8 cellular contexts compared by ENCODE assay signal in genomic region chr4:125316391-125316780, GRCh38. TPM values are rescaled to one million over a fixed set of nuclear protein-coding genes. Genes with fewer than 3 reads are reported as not detected.
A peak's percentile ranks its signal among the peaks of the same experiment; 100 is the strongest.
DNase-seq lines count a peak whose midpoint lies in the region; ATAC-seq, FAIRE-seq and TF ChIP-seq lines count a peak whose summit lies in the region.

No MANE protein-coding gene starts in this region.

- 0% methylated on average over 3 of the region's 25 CpGs for WGBS in A549 (ENCODE audit: missing lambda C conversion rate)

- ATAC-seq in A549 (peak; percentile 48 to 55; a peak in 5 of 6 replicates), HG02852 (IDR thresholded peaks at IDR 0.05; ENCODE audit: unreplicated experiment) (no peak)
- no peak for ATAC-seq in activated T-helper 17 cell treated with anti-CD3 and anti-CD28 coated beads, Interleukin-2, amount 50 U/mL, for 72 hours (replicated peaks)

- H3K9me3 ChIP-seq in A549, result no peaks in the 10 kb centered on the region
- no peaks in the 10 kb centered on the region for H3K9me3 ChIP-seq in right atrium auricular region

- H3K4me3 Mint-ChIP-seq in activated T-helper 17 cell treated with anti-CD3 and anti-CD28 coated beads, Interleukin-2, amount 50 U/mL, for 72 hours, result peak overlapping the region; percentile 77

- H3K4me3 ChIP-seq in A549 (peak overlapping the region; percentile 87), right atrium auricular region (peak overlapping the region; percentile 76), rectal smooth muscle tissue (ENCODE audit: low read length) (peak overlapping the region; percentile 84)

- H3K27ac Mint-ChIP-seq in activated T-helper 17 cell treated with anti-CD3 and anti-CD28 coated beads, Interleukin-2, amount 50 U/mL, for 72 hours, result no peak overlapping the region

- H3K27ac ChIP-seq in A549 (peak overlapping the region in 1 of 2 experiments; percentile 86; a peak in 4 of 6 replicates), right atrium auricular region (peak overlapping the region; percentile 90 to 91), rectal smooth muscle tissue (ENCODE audit: low read depth, low read length) (peak overlapping the region; percentile 91)

- no peak for TF ChIP-seq CTCF in A549 (IDR thresholded peaks at IDR 0.05)
- TF ChIP-seq CTCF in right atrium auricular region (IDR thresholded peaks at IDR 0.05), result no peak

- POLR2A ChIA-PET in A549 (lab: Yijun Ruan, JAX), result no interaction called here

- peaks cover 48% of the 10 kb centered on the region for H3K27me3 Mint-ChIP-seq in activated T-helper 17 cell treated with anti-CD3 and anti-CD28 coated beads, Interleukin-2, amount 50 U/mL, for 72 hours

- H3K4me1 Mint-ChIP-seq in activated T-helper 17 cell treated with anti-CD3 and anti-CD28 coated beads, Interleukin-2, amount 50 U/mL, for 72 hours, result peaks cover 11% of the 10 kb centered on the region

- TF ChIP-seq EP300 in A549 (IDR thresholded peaks at IDR 0.05), result no peak

- H3K4me1 ChIP-seq in A549, result peaks cover 7% of the 10 kb centered on the region; the same call in 2 of the 3 replicates
- H3K4me1 ChIP-seq in right atrium auricular region, result peaks cover 0 to 44% of the 10 kb centered on the region in 2 donors
- H3K4me1 ChIP-seq in rectal smooth muscle tissue (ENCODE audit: control insufficient read depth, insufficient read depth, low read length), result peaks cover 17% of the 10 kb centered on the region

- no peak overlapping the region for H3K9ac ChIP-seq in rectal smooth muscle tissue (ENCODE audit: low read length)

- no peak for TF ChIP-seq RAD21 in A549 (conservative IDR thresholded peaks at IDR 0.05 in 1 of 2, IDR thresholded peaks at IDR 0.05 in 1 of 2)

- no peak for FAIRE-seq in A549 (lab: Jason Lieb, UNC)

- H3K36me3 ChIP-seq in right atrium auricular region (no peaks in the 10 kb centered on the region), rectal smooth muscle tissue (ENCODE audit: control insufficient read depth, insufficient read depth, low read length) (no peaks in the 10 kb centered on the region)

- H3K9me3 Mint-ChIP-seq in activated T-helper 17 cell treated with anti-CD3 and anti-CD28 coated beads, Interleukin-2, amount 50 U/mL, for 72 hours, result no peaks in the 10 kb centered on the region

- no peaks in the 10 kb centered on the region for H3K36me3 Mint-ChIP-seq in activated T-helper 17 cell treated with anti-CD3 and anti-CD28 coated beads, Interleukin-2, amount 50 U/mL, for 72 hours (ENCODE audit: low read depth)

- CTCF ChIA-PET in A549 (lab: Yijun Ruan, JAX), result interaction anchor here (0.6 to 2.6 kb wide), 6 partner anchors 10 to 1897 kb away, joined by 3 to 10 read pairs (median 4); no protein-coding TSS in a partner anchor

- peak overlapping the region; percentile 94 for H3K4me2 ChIP-seq in A549

- DNase-seq in A549 (ENCODE audit: low read depth in 1 of 2, low spot score in 1 of 2), result peak; percentile 18 to 24
- DNase-seq in H4 (ENCODE audit: low spot score), result peak; percentile 41
- peak; percentile 66 for DNase-seq in right atrium auricular region (ENCODE audit: low spot score)
- DNase-seq in ureter (ENCODE audit: low spot score), result no peak
- no peak for DNase-seq in HUDEP-2 (lab: John Stamatoyannopoulos, UW; ENCODE audit: unreplicated experiment in 76 of 76)

- TF ChIP-seq POLR2A in A549 (IDR thresholded peaks at IDR 0.05; ENCODE audit: low read length), result no peak

- H3K27me3 ChIP-seq in right atrium auricular region (no peaks in the 10 kb centered on the region), rectal smooth muscle tissue (ENCODE audit: control insufficient read depth, insufficient read depth, low read length) (peaks cover 3% of the 10 kb centered on the region)

TF ChIP-seq in A549, 52 proteins besides CTCF, POLR2A, EP300 and RAD21:
- TF ChIP-seq KDM5A (IDR thresholded peaks at IDR 0.05) (no peak), HOXA7 (CRISPR knock-in tag; IDR thresholded peaks at IDR 0.05) (no peak), SMC3 (IDR thresholded peaks at IDR 0.05) (no peak), MAFK (IDR thresholded peaks at IDR 0.05; ENCODE audit: partially characterized antibody) (no peak), EHF (CRISPR knock-in tag; IDR thresholded peaks at IDR 0.05) (no peak), RFX5 (IDR thresholded peaks at IDR 0.05) (no peak), RCOR1 (IDR thresholded peaks at IDR 0.05; ENCODE audit: low read depth, low read length) (no peak), ESRRA (IDR thresholded peaks at IDR 0.05; ENCODE audit: borderline replicate concordance, low read length) (no peak), ELK1 (IDR thresholded peaks at IDR 0.05; ENCODE audit: low read depth, low read length) (no peak), BHLHE40 (IDR thresholded peaks at IDR 0.05; ENCODE audit: low read depth, low read length) (no peak), FOXS1 (CRISPR knock-in tag; IDR thresholded peaks at IDR 0.05) (no peak)

RNA-seq across cellular contexts. Expression of gene FAT4, which starts 1.6 kb away (rescaled TPM):
- polyA plus RNA-seq in A549 (2011; rRNA removed) (1.1 and 1.4 TPM in 2 replicates), A549 (2017; fragmentation: RNase III; extraction: RNeasy Plus Mini Kit Qiagen cat#74134 plus additional on column Dnase treatment) (0.29 to 0.42 TPM (median 0.32 TPM) in 3 replicates)
- 0.19 and 0.22 TPM in 2 replicates for polyA plus RNA-seq in A549 (2012; cell fraction: cytosol; rRNA removed)
- polyA plus RNA-seq in A549 (2012; cell fraction: nucleus; rRNA removed), result 0.32 and 0.45 TPM in 2 replicates
- polyA minus RNA-seq in A549 (2011; rRNA and poly(A)+ RNA removed), result 2.8 and 7.1 TPM in 2 replicates
- 8.8 and 9.0 TPM in 2 replicates for total RNA-seq in H4 (2014; rRNA removed; shearing (Covaris generic))
- not detected for total RNA-seq in activated T-helper 17 cell treated with anti-CD3 and anti-CD28 coated beads, Interleukin-2, amount 50 U/mL, for 72 hours
- total RNA-seq in right atrium auricular region (10 to 100 TPM; 13.2 to 15.2 TPM), ureter (9.8 TPM)

Comparison
In these comparisons a context has a peak if more than half of its experiments do, and no peak if none do; other contexts are left out.
1. ATAC-seq: peak in A549 (2 of 2); none in activated T-helper 17 cell treated with anti-CD3 and anti-CD28 coated beads, Interleukin-2, amount 50 U/mL, for 72 hours (single experiment) and HG02852 (single experiment).
2. DNase-seq: peak in A549 (2 of 2), H4 (single experiment) and right atrium auricular region (single experiment); none in ureter (single experiment) and HUDEP-2 (0 of 76).
3. Peak in every context shown above with its lines, with median percentiles within 50 percentile points of each other: H3K4me3 ChIP-seq.